Comparison of ENCODE assay signal across 1 cellular context in the genomic region with DNA sequence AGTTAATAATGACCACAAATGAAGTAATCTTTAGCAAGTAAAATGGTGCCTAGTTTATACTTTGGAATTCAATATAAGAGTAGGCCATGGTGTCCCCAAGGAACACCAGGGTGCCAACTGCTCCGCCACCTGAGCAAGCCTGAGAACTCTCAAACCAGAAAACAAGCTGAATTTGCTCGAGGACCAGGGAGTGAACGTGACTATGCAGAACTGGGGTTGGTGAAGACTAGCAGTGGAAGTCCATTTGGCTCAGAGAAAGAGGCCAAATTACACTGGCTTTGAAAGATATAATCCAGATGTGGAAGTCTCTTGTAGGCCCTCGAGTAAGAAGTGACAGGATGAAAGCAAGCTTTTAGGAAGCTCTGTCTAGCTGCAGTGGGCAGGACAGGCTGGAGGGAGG.
TF ChIP-seq lines count a peak whose summit lies in the region.

No MANE protein-coding gene starts in this region.

TF ChIP-seq in K562, 482 proteins besides CTCF, POLR2A, EP300 and RAD21:
- no peak for TF ChIP-seq GABPA (tag; conservative IDR thresholded peaks at IDR 0.05; ENCODE audit: low read depth)
- no peak for TF ChIP-seq MEIS2 (IDR thresholded peaks at IDR 0.05; ENCODE audit: partially characterized antibody)
- TF ChIP-seq C11orf30 (IDR thresholded peaks at IDR 0.05; ENCODE audit: low read depth), result peak; percentile 68
- no peak for TF ChIP-seq SMAD1 (IDR thresholded peaks at IDR 0.05; ENCODE audit: low read depth, low read length, partially characterized antibody)
- no peak for TF ChIP-seq ARID2 (IDR thresholded peaks at IDR 0.05)
- peak; percentile 49 for TF ChIP-seq NFE2 (IDR thresholded peaks at IDR 0.05; ENCODE audit: low read depth)
- TF ChIP-seq MAFF (IDR thresholded peaks at IDR 0.05; ENCODE audit: low read length), result peak; percentile 14; the same call in 1 of the 2 replicates
- no peak for TF ChIP-seq ESRRB (CRISPR knock-in tag; IDR thresholded peaks at IDR 0.05; ENCODE audit: borderline replicate concordance)
- no peak for TF ChIP-seq POLR2B (IDR thresholded peaks at IDR 0.05; ENCODE audit: low read depth, partially characterized antibody)
- TF ChIP-seq NONO (IDR thresholded peaks at IDR 0.05; ENCODE audit: low read depth in 2 of 2, low read length in 1 of 2), result no peak
- TF ChIP-seq, protein P1, sequence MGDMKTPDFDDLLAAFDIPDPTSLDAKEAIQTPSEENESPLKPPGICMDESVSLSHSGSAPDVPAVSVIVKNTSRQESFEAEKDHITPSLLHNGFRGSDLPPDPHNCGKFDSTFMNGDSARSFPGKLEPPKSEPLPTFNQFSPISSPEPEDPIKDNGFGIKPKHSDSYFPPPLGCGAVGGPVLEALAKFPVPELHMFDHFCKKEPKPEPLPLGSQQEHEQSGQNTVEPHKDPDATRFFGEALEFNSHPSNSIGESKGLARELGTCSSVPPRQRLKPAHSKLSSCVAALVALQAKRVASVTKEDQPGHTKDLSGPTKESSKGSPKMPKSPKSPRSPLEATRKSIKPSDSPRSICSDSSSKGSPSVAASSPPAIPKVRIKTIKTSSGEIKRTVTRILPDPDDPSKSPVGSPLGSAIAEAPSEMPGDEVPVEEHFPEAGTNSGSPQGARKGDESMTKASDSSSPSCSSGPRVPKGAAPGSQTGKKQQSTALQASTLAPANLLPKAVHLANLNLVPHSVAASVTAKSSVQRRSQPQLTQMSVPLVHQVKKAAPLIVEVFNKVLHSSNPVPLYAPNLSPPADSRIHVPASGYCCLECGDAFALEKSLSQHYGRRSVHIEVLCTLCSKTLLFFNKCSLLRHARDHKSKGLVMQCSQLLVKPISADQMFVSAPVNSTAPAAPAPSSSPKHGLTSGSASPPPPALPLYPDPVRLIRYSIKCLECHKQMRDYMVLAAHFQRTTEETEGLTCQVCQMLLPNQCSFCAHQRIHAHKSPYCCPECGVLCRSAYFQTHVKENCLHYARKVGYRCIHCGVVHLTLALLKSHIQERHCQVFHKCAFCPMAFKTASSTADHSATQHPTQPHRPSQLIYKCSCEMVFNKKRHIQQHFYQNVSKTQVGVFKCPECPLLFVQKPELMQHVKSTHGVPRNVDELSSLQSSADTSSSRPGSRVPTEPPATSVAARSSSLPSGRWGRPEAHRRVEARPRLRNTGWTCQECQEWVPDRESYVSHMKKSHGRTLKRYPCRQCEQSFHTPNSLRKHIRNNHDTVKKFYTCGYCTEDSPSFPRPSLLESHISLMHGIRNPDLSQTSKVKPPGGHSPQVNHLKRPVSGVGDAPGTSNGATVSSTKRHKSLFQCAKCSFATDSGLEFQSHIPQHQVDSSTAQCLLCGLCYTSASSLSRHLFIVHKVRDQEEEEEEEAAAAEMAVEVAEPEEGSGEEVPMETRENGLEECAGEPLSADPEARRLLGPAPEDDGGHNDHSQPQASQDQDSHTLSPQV (IDR thresholded peaks at IDR 0.05), result peak; percentile 26; the same call in 1 of the 2 replicates
- TF ChIP-seq MAFG (tag; conservative IDR thresholded peaks at IDR 0.05), result peak; percentile 73
- no peak for TF ChIP-seq NR2C2 (CRISPR knock-in tag; IDR thresholded peaks at IDR 0.05)
- no peak for TF ChIP-seq NR2C2 (tag; IDR thresholded peaks at IDR 0.05)
- TF ChIP-seq ZNF586 (CRISPR knock-in tag; conservative IDR thresholded peaks at IDR 0.05), result no peak
- TF ChIP-seq PCBP2 (IDR thresholded peaks at IDR 0.05; ENCODE audit: low read depth, low read length, poor library complexity, severe bottlenecking), result no peak
- peak; percentile 53; the same call in 1 of the 2 replicates for TF ChIP-seq ZNF316 (IDR thresholded peaks at IDR 0.05)
- no peak for TF ChIP-seq TBL1XR1 (IDR thresholded peaks at IDR 0.05; ENCODE audit: low read length in 2 of 2)
- TF ChIP-seq, protein P2, sequence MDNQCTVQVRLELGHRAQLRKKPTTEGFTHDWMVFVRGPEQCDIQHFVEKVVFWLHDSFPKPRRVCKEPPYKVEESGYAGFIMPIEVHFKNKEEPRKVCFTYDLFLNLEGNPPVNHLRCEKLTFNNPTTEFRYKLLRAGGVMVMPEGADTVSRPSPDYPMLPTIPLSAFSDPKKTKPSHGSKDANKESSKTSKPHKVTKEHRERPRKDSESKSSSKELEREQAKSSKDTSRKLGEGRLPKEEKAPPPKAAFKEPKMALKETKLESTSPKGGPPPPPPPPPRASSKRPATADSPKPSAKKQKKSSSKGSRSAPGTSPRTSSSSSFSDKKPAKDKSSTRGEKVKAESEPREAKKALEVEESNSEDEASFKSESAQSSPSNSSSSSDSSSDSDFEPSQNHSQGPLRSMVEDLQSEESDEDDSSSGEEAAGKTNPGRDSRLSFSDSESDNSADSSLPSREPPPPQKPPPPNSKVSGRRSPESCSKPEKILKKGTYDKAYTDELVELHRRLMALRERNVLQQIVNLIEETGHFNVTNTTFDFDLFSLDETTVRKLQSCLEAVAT (IDR thresholded peaks at IDR 0.05), result no peak
- TF ChIP-seq U2AF1 (optimal IDR thresholded peaks at IDR 0.05; ENCODE audit: low read depth, low read length), result no peak
- TF ChIP-seq ZNF77 (CRISPR knock-in tag; IDR thresholded peaks at IDR 0.05), result no peak
- TF ChIP-seq KLF10 (CRISPR knock-in tag; IDR thresholded peaks at IDR 0.05), result no peak
- no peak for TF ChIP-seq STAT5A (IDR thresholded peaks at IDR 0.05; ENCODE audit: borderline replicate concordance, low read length)
